In the genomic region with DNA sequence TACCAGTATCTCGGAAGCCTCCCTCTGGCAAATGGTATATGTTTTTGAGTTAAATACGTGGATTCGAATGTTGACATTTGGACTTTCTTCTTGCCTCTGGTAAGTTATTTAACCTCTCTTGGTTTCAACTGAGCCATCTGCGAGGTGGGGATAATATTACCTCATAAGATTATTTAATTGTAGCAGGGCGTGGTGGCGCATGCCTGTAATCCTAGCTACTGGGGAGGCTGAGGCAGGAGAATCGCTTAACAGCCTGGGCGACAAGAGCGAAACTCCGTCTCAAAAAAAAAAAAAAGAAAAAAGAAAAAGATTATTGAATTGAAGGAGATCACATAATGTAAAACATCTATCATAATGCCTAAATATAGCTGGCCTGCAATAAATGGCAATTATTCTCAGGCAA, we compare ENCODE assay signal across 8 cellular contexts. TPM values are rescaled to one million over a fixed set of nuclear protein-coding genes. Genes with fewer than 3 reads are reported as not detected.
DNase-seq lines count a peak whose midpoint lies in the region; ATAC-seq and TF ChIP-seq lines count a peak whose summit lies in the region.

No MANE protein-coding gene starts in this region.

- no peak for ATAC-seq in HG03175 (IDR thresholded peaks at IDR 0.05; ENCODE audit: unreplicated experiment)

- H3K27ac ChIP-seq in BLaER1 (peak overlapping the region; percentile 85), Karpas-422 (ENCODE audit: low read length) (peak overlapping the region; percentile 80), coronary artery (peak overlapping the region; percentile 74 to 93)

- no peaks in the 10 kb centered on the region for H3K36me3 Mint-ChIP-seq in nephron (ENCODE audit: low read depth)

- H4K20me1 ChIP-seq in BLaER1 (no peaks in the 10 kb centered on the region), Karpas-422 (ENCODE audit: insufficient read depth, low read depth, low read length) (no peaks in the 10 kb centered on the region)

- peaks cover 10% of the 10 kb centered on the region for H3K4me1 Mint-ChIP-seq in nephron

- H3K9me3 ChIP-seq in BLaER1 (no peaks in the 10 kb centered on the region), Karpas-422 (ENCODE audit: low read length) (no peaks in the 10 kb centered on the region)

- no peaks in the 10 kb centered on the region for H3K9me3 Mint-ChIP-seq in nephron

- in situ Hi-C loops in KBM-7 (cut with MboI; ENCODE audit: low pct_unique_long_range_greater_than_20kb, low sequenced_read_pairs): no loop called here

- DNase-seq in Karpas-422: no peak
- DNase-seq in coronary artery (ENCODE audit: low spot score): no peak
- no peak for DNase-seq in KBM-7
- DNase-seq in stimulated activated CD4-positive, alpha-beta T cell treated with anti-CD3 and anti-CD28 coated beads, Interleukin-2, amount 100 ng/mL, for 24 hours: no peak
- DNase-seq in activated CD4-positive, alpha-beta T cell treated with anti-CD3 and anti-CD28 coated beads for 4 hours: no peak

- H3K4me1 ChIP-seq in BLaER1: peaks cover 24% of the 10 kb centered on the region
- peaks cover 26% of the 10 kb centered on the region for H3K4me1 ChIP-seq in Karpas-422 (ENCODE audit: low read length)

- H2AFZ ChIP-seq in Karpas-422 (ENCODE audit: low read length): peak overlapping the region; percentile 53; the same call in 1 of the 2 replicates

- H3K36me3 ChIP-seq in BLaER1 (no peaks in the 10 kb centered on the region), Karpas-422 (ENCODE audit: insufficient read depth, low read length) (no peaks in the 10 kb centered on the region)

- H3K4me3 Mint-ChIP-seq in nephron: peak overlapping the region; percentile 90 to 95 (median 92)

- H3K27me3 ChIP-seq in BLaER1 (no peaks in the 10 kb centered on the region), Karpas-422 (ENCODE audit: low read length) (no peaks in the 10 kb centered on the region)

- peak overlapping the region; percentile 88 for H3K4me2 ChIP-seq in BLaER1
- peak overlapping the region; percentile 77 for H3K4me2 ChIP-seq in Karpas-422 (ENCODE audit: low read depth, low read length, poor library complexity, severe bottlenecking)

- H3K9me2 ChIP-seq in Karpas-422 (replicated peaks; ENCODE audit: insufficient read depth, low read length): no peaks in the 10 kb centered on the region

- H3K9ac ChIP-seq in BLaER1 (peak overlapping the region; percentile 87), Karpas-422 (ENCODE audit: low read length) (peak overlapping the region; percentile 62)

- H3K4me3 ChIP-seq in BLaER1: peak overlapping the region; percentile 82
- H3K4me3 ChIP-seq in Karpas-422 (ENCODE audit: low read length): peak overlapping the region; percentile 82
- peak overlapping the region; percentile 99 for H3K4me3 ChIP-seq in coronary artery

- H3K27me3 Mint-ChIP-seq in nephron (ENCODE audit: low read depth): no peaks in the 10 kb centered on the region

- TF ChIP-seq CTCF in coronary artery (IDR thresholded peaks at IDR 0.05) (no peak), nephron (IDR thresholded peaks at IDR 0.05; ENCODE audit: unreplicated experiment in 3 of 3) (no peak)

- peaks cover 37% of the 10 kb centered on the region for H3K79me2 ChIP-seq in Karpas-422 (ENCODE audit: low read length)

- peak overlapping the region; percentile 72 to 94 (median 81) for H3K27ac Mint-ChIP-seq in nephron

RNA-seq across cellular contexts. Expression of a gene that starts 0.4 kb away (rescaled TPM):
- 5.7 and 6.0 TPM in 2 replicates for total RNA-seq in Karpas-422 (2014; rRNA removed; shearing (Covaris generic); ENCODE audit: low replicate concordance)

RNA-seq across cellular contexts. Expression of a gene that starts 16.4 kb away (rescaled TPM):
- 7.6 and 10.7 TPM in 2 replicates for total RNA-seq in Karpas-422 (2014; rRNA removed; shearing (Covaris generic); ENCODE audit: low replicate concordance)

RNA-seq across cellular contexts. Expression of a gene that starts 28.9 kb away (rescaled TPM):
- 63.3 and 315 TPM in 2 replicates for total RNA-seq in Karpas-422 (2014; rRNA removed; shearing (Covaris generic); ENCODE audit: low replicate concordance)

RNA-seq across cellular contexts. Expression of a gene that starts 29.0 kb away (rescaled TPM):
- 28.9 and 40.0 TPM in 2 replicates for total RNA-seq in Karpas-422 (2014; rRNA removed; shearing (Covaris generic); ENCODE audit: low replicate concordance)
